In genomic region chr6:128432394-128432793, GRCh38 we compare ENCODE assay signal across 16 cellular contexts.
DNase-seq lines count a peak whose midpoint lies in the region; ATAC-seq, FAIRE-seq and TF ChIP-seq lines count a peak whose summit lies in the region.
"Had no signal": no experiment of that assay in that cellular context is flagged by ENCODE, and none has a peak within 500 bp of the region (broad histone marks: within the 10 kb centered on the region; RNA-seq: fewer than 3 reads in every experiment).

No MANE protein-coding gene starts in this region.

- no peak overlapping the region for H2AFZ ChIP-seq in GM23248

- H3K9me2 ChIP-seq in GM23248 (ENCODE audit: insufficient read depth) = no peaks in the 10 kb centered on the region

- no peak overlapping the region for H3K4me3 ChIP-seq in GM23248
- H3K4me3 ChIP-seq: thoracic aorta had no signal

- peak overlapping the region; percentile 6 for H3K27ac ChIP-seq in GM23248
- H3K27ac ChIP-seq: thoracic aorta had no signal

- H4K20me1 ChIP-seq in GM23248 (ENCODE audit: insufficient read depth) = no peaks in the 10 kb centered on the region

- H3K79me2 ChIP-seq in GM23248 (ENCODE audit: insufficient read depth) = peaks cover 25% of the 10 kb centered on the region

- no peaks in the 10 kb centered on the region for H3K36me3 ChIP-seq in GM23248 (ENCODE audit: low read depth)
- H3K36me3 ChIP-seq: thoracic aorta had no signal

- H3K27me3 ChIP-seq in GM23248 (replicated peaks; ENCODE audit: insufficient read depth) = no peaks in the 10 kb centered on the region

- ATAC-seq in SK-N-SH treated with all-trans-retinoic acid at 6 μM for 48 hours (peak; percentile 86), HG02981 (IDR thresholded peaks at IDR 0.05; ENCODE audit: unreplicated experiment) (no peak), GM18907 (IDR thresholded peaks at IDR 0.05; ENCODE audit: unreplicated experiment) (no peak)
- ATAC-seq: left ventricle myocardium superior; naive thymus-derived CD8-positive, alpha-beta T cell had no signal

- no peak overlapping the region for H3K9ac ChIP-seq in GM23248

- in situ Hi-C loops in GM23248 (cut with MboI) = no loop called here

- H3K4me2 ChIP-seq in GM23248 (ENCODE audit: unreplicated experiment) = no peak overlapping the region

- H3K9me3 ChIP-seq in GM23248 (ENCODE audit: low read depth) = no peaks in the 10 kb centered on the region
- H3K9me3 ChIP-seq: thoracic aorta had no signal

- FAIRE-seq in urothelium cell line (lab: Jason Lieb, UNC) = no peak

- H3F3A ChIP-seq in GM23248 (ENCODE audit: insufficient read depth) = peaks cover 12% of the 10 kb centered on the region; the same call in 1 of the 2 replicates

- H3K4me1 ChIP-seq in GM23248 (ENCODE audit: insufficient read depth) = peaks cover 16% of the 10 kb centered on the region

- DNase-seq in GM23248 (peak; percentile 72), fibroblast of peridontal ligament (ENCODE audit: extremely low read depth) (peak; percentile 66), urothelium cell line (ENCODE audit: low spot score) (peak; percentile 6)
- no peak for DNase-seq in activated CD4-positive, CD25-positive, alpha-beta regulatory T cell (lab: John Stamatoyannopoulos, UW)
- DNase-seq: activated naive CD4-positive, alpha-beta T cell treated with Interleukin-2 at 50 U/mL for 16 hours; hippocampal formation; KG1; left ventricle myocardium superior; naive thymus-derived CD8-positive, alpha-beta T cell; NCI-H1436 treated with DMSO at 0.1 percent for 48 hours; NCI-H446; stimulated activated CD4-positive, alpha-beta T cell treated with anti-CD3 and anti-CD28 coated beads, Interleukin-1b, Interleukin-23, amount 100 ng/mL, for 48 hours had no signal

TF ChIP-seq in SK-N-SH treated with all-trans-retinoic acid at 6 μM for 48 hours, 23 proteins besides CTCF, POLR2A, EP300 and RAD21:
- TF ChIP-seq TSHZ2 (CRISPR knock-in tag; IDR thresholded peaks at IDR 0.05) (no peak), PATZ1 (CRISPR knock-in tag; IDR thresholded peaks at IDR 0.05; ENCODE audit: borderline replicate concordance) (no peak), RARB (CRISPR knock-in tag; IDR thresholded peaks at IDR 0.05) (no peak), OSR1 (CRISPR knock-in tag; IDR thresholded peaks at IDR 0.05) (no peak), ZFP3 (CRISPR knock-in tag; IDR thresholded peaks at IDR 0.05) (no peak), ESRRG (CRISPR knock-in tag; IDR thresholded peaks at IDR 0.05) (no peak), TOX (CRISPR knock-in tag; IDR thresholded peaks at IDR 0.05; ENCODE audit: borderline replicate concordance) (no peak), ISL1 (CRISPR knock-in tag; IDR thresholded peaks at IDR 0.05) (no peak), ZNF8 (CRISPR knock-in tag; IDR thresholded peaks at IDR 0.05) (no peak), SNAI2 (CRISPR knock-in tag; IDR thresholded peaks at IDR 0.05) (no peak), ZC3H10 (CRISPR knock-in tag; IDR thresholded peaks at IDR 0.05) (no peak), TCF4 (CRISPR knock-in tag; IDR thresholded peaks at IDR 0.05; ENCODE audit: borderline replicate concordance) (no peak), CSDC2 (CRISPR knock-in tag; IDR thresholded peaks at IDR 0.05) (no peak), PPARA (CRISPR knock-in tag; IDR thresholded peaks at IDR 0.05; ENCODE audit: borderline replicate concordance) (no peak), ZNF70 (CRISPR knock-in tag; IDR thresholded peaks at IDR 0.05) (no peak), ZFP30 (CRISPR knock-in tag; IDR thresholded peaks at IDR 0.05) (no peak)
- TF ChIP-seq, protein P1, sequence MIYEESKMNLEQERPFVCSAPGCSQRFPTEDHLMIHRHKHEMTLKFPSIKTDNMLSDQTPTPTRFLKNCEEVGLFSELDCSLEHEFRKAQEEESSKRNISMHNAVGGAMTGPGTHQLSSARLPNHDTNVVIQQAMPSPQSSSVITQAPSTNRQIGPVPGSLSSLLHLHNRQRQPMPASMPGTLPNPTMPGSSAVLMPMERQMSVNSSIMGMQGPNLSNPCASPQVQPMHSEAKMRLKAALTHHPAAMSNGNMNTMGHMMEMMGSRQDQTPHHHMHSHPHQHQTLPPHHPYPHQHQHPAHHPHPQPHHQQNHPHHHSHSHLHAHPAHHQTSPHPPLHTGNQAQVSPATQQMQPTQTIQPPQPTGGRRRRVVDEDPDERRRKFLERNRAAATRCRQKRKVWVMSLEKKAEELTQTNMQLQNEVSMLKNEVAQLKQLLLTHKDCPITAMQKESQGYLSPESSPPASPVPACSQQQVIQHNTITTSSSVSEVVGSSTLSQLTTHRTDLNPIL (CRISPR knock-in tag; IDR thresholded peaks at IDR 0.05; ENCODE audit: low read depth) = no peak
- TF ChIP-seq, protein P2, sequence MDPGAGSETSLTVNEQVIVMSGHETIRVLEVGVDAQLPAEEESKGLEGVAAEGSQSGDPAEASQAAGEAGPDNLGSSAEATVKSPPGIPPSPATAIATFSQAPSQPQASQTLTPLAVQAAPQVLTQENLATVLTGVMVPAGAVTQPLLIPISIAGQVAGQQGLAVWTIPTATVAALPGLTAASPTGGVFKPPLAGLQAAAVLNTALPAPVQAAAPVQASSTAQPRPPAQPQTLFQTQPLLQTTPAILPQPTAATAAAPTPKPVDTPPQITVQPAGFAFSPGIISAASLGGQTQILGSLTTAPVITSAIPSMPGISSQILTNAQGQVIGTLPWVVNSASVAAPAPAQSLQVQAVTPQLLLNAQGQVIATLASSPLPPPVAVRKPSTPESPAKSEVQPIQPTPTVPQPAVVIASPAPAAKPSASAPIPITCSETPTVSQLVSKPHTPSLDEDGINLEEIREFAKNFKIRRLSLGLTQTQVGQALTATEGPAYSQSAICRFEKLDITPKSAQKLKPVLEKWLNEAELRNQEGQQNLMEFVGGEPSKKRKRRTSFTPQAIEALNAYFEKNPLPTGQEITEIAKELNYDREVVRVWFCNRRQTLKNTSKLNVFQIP (CRISPR knock-in tag; IDR thresholded peaks at IDR 0.05; ENCODE audit: borderline replicate concordance, low read depth) = no peak
TF ChIP-seq in SK-N-SH treated with all-trans-retinoic acid at 6 μM for 48 hours: peak in this region for 0.

Comparison
In these comparisons a context has a peak if more than half of its experiments do, and no peak if none do; other contexts are left out.
1. DNase-seq: peak in GM23248 (single experiment), fibroblast of peridontal ligament (single experiment) and urothelium cell line (single experiment); none in activated CD4-positive, CD25-positive, alpha-beta regulatory T cell (0 of 4).